8 cellular contexts compared by ENCODE assay signal in the genomic region with DNA sequence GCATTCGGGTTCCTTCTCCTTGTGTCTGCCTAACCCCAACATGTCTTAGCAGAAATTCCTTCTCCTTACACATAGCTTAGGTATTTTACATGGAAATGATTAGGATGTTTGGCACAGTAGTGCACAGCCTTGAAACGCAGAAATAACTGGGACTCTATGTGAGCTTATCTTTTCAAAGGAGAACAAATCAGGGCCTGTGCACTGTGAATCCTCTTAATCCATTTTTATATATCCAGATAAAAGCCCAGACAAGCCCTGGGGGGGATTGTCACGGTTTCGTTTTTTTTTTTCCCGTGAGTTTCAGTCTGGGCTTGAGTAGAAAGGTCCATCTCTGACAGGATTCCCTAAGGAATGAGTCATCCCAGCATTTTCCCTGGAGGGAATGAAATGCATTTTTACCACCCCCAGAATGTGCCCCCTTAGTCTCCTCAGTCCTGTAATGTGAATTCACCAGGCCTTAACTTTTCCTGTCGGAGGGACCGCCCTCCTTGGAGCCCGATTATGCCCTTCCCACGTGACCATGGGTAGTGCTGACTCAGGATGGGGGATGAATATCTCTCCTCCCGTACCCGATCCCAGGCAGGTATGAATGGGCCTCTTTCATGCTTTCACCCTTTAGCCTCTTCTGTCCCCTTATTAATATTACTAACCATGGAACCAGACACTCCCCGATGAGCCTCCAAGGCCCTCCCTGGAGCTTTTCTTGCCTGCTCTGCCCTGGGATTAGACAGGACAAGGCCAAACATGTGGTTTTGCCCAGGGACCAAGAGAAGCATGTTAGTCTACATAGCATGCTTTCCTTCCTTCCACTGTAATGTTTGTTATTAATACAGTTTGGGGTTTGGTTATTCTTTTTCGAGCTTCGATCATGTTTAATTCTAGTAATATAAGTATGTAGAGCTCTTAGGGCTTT. TPM values are rescaled to one million over a fixed set of nuclear protein-coding genes. Genes with fewer than 3 reads are reported as not detected.
DNase-seq lines count a peak whose midpoint lies in the region; ATAC-seq and TF ChIP-seq lines count a peak whose summit lies in the region.

No MANE protein-coding gene starts in this region.

- intact Hi-C loops in Calu3 (cut with micrococcal nuclease; ENCODE audit: unreplicated experiment) = loop anchor here (10.0 kb wide), 1 partner anchor 298 kb away; no protein-coding TSS in a partner anchor

- H3K4me1 Mint-ChIP-seq in Calu3 (ENCODE audit: low read depth, unreplicated experiment) (peaks cover 16% of the 10 kb centered on the region), progenitor cell of endocrine pancreas (ENCODE audit: low read depth) (peaks cover 11% of the 10 kb centered on the region)
- H3K4me1 Mint-ChIP-seq in activated CD4-positive, alpha-beta memory T cell treated with anti-CD3 and anti-CD28 coated beads, Interleukin-2, amount 10 ng/mL, durations not matched to agents 7 days and 5 days = no peaks in the 10 kb centered on the region

- BruUV-seq in Calu3 (replicated peaks; lab: Mats Ljungman, UMichigan) = no TSS peak

- H3K27ac Mint-ChIP-seq in Calu3 (ENCODE audit: unreplicated experiment) = peak overlapping the region; percentile 81
- peak overlapping the region; percentile 77 for H3K27ac Mint-ChIP-seq in progenitor cell of endocrine pancreas
- no peak overlapping the region for H3K27ac Mint-ChIP-seq in activated CD4-positive, alpha-beta memory T cell treated with anti-CD3 and anti-CD28 coated beads, Interleukin-2, amount 10 ng/mL, durations not matched to agents 7 days and 5 days

- CTCF ChIA-PET in Calu3 (lab: Charles Lee) = interaction anchor here (0.5 to 1.5 kb wide), 3 partner anchors 9 to 102 kb away, joined by 3 to 4 read pairs (median 3); no protein-coding TSS in a partner anchor
- CTCF ChIA-PET in activated CD4-positive, alpha-beta memory T cell treated with anti-CD3 and anti-CD28 coated beads, Interleukin-2, amount 10 ng/mL, durations not matched to agents 7 days and 5 days (lab: Charles Lee) = interaction anchor here (0.6 to 1.6 kb wide), 7 partner anchors 10 to 719 kb away, joined by 3 to 5 read pairs (median 3); partner anchors contain the start of gene RALGAPA2

- peak overlapping the region; percentile 37 for H3K4me3 Mint-ChIP-seq in Calu3 (ENCODE audit: low read depth, unreplicated experiment)
- H3K4me3 Mint-ChIP-seq in progenitor cell of endocrine pancreas (ENCODE audit: low read depth) = no peak overlapping the region
- H3K4me3 Mint-ChIP-seq in activated CD4-positive, alpha-beta memory T cell treated with anti-CD3 and anti-CD28 coated beads, Interleukin-2, amount 10 ng/mL, durations not matched to agents 7 days and 5 days = no peak overlapping the region

- POLR2A ChIA-PET in activated CD4-positive, alpha-beta memory T cell treated with anti-CD3 and anti-CD28 coated beads, Interleukin-2, amount 10 ng/mL, durations not matched to agents 7 days and 5 days (lab: Charles Lee) = no interaction called here

- H3K9me3 Mint-ChIP-seq in Calu3 (ENCODE audit: low read depth, unreplicated experiment) (no peaks in the 10 kb centered on the region), progenitor cell of endocrine pancreas (ENCODE audit: low read depth) (no peaks in the 10 kb centered on the region)
- H3K9me3 Mint-ChIP-seq in activated CD4-positive, alpha-beta memory T cell treated with anti-CD3 and anti-CD28 coated beads, Interleukin-2, amount 10 ng/mL, durations not matched to agents 7 days and 5 days = no peaks in the 10 kb centered on the region

- H3K27me3 Mint-ChIP-seq in Calu3 (ENCODE audit: unreplicated experiment) (no peaks in the 10 kb centered on the region), progenitor cell of endocrine pancreas (no peaks in the 10 kb centered on the region)
- H3K27me3 Mint-ChIP-seq in activated CD4-positive, alpha-beta memory T cell treated with anti-CD3 and anti-CD28 coated beads, Interleukin-2, amount 10 ng/mL, durations not matched to agents 7 days and 5 days = peaks cover 3% of the 10 kb centered on the region

- DNase-seq in Calu3 = peak; percentile 37
- peak; percentile 81 for DNase-seq in foreskin melanocyte
- no peak for DNase-seq in progenitor cell of endocrine pancreas (ENCODE audit: low spot score, unreplicated experiment)
- no peak for DNase-seq in activated CD4-positive, alpha-beta memory T cell treated with anti-CD3 and anti-CD28 coated beads, Interleukin-2, amount 10 ng/mL, durations not matched to agents 7 days and 5 days
- DNase-seq in NCI-H526 treated with DMSO at 0.1 percent for 48 hours (lab: John Stamatoyannopoulos, UW) = no peak

- ATAC-seq in SK-N-SH treated with all-trans-retinoic acid at 6 μM for 48 hours = peak; percentile 84
- no peak for ATAC-seq in GM21360 (IDR thresholded peaks at IDR 0.05; ENCODE audit: unreplicated experiment)
- no peak for ATAC-seq in GM18498 (IDR thresholded peaks at IDR 0.05; ENCODE audit: unreplicated experiment)

- TF ChIP-seq CTCF in Calu3 (IDR thresholded peaks at IDR 0.05; ENCODE audit: unreplicated experiment) (no peak), progenitor cell of endocrine pancreas (IDR thresholded peaks at IDR 0.05; ENCODE audit: unreplicated experiment) (no peak)

- H3K36me3 Mint-ChIP-seq in Calu3 (ENCODE audit: insufficient read depth, unreplicated experiment) (no peaks in the 10 kb centered on the region), progenitor cell of endocrine pancreas (ENCODE audit: insufficient read depth) (peaks cover 3% of the 10 kb centered on the region)
- H3K36me3 Mint-ChIP-seq in activated CD4-positive, alpha-beta memory T cell treated with anti-CD3 and anti-CD28 coated beads, Interleukin-2, amount 10 ng/mL, durations not matched to agents 7 days and 5 days (ENCODE audit: low read depth) = no peaks in the 10 kb centered on the region

TF ChIP-seq in SK-N-SH treated with all-trans-retinoic acid at 6 μM for 48 hours, 23 proteins besides CTCF, POLR2A, EP300 and RAD21:
- TF ChIP-seq BACH2 (CRISPR knock-in tag; IDR thresholded peaks at IDR 0.05; ENCODE audit: borderline replicate concordance) (no peak), ISL1 (CRISPR knock-in tag; IDR thresholded peaks at IDR 0.05) (peak; percentile 76)

RNA-seq across cellular contexts. Expression of gene NAA20, which starts 23.9 kb away (rescaled TPM):
- total RNA-seq in Calu3 (2022) (31.0 and 32.4 TPM in 2 replicates), progenitor cell of endocrine pancreas (38.1 and 40.8 TPM in 2 replicates)
- 10 to 100 TPM; 53.3 to 53.7 TPM for total RNA-seq in activated CD4-positive, alpha-beta memory T cell treated with anti-CD3 and anti-CD28 coated beads, Interleukin-2, amount 10 ng/mL, durations not matched to agents 7 days and 5 days

RNA-seq across cellular contexts. Expression of gene CRNKL1, which starts 59.0 kb away (rescaled TPM):
- total RNA-seq in Calu3 (2022) = 5.9 and 6.7 TPM in 2 replicates
- 30.0 and 31.5 TPM in 2 replicates for total RNA-seq in progenitor cell of endocrine pancreas
- total RNA-seq in activated CD4-positive, alpha-beta memory T cell treated with anti-CD3 and anti-CD28 coated beads, Interleukin-2, amount 10 ng/mL, durations not matched to agents 7 days and 5 days = 10 to 100 TPM; 20.4 to 21.8 TPM

RNA-seq across cellular contexts. Expression of gene CFAP61, which starts 59.1 kb away (rescaled TPM):
- total RNA-seq in Calu3 (2022) (not detected in 2 replicates), progenitor cell of endocrine pancreas (2.2 and 2.6 TPM in 2 replicates)
- total RNA-seq in activated CD4-positive, alpha-beta memory T cell treated with anti-CD3 and anti-CD28 coated beads, Interleukin-2, amount 10 ng/mL, durations not matched to agents 7 days and 5 days = not detected

Comparison
In these comparisons a context has a peak if more than half of its experiments do, and no peak if none do; other contexts are left out.
1. DNase-seq: peak in Calu3 (single experiment) and foreskin melanocyte (single experiment); none in progenitor cell of endocrine pancreas (single experiment), activated CD4-positive, alpha-beta memory T cell treated with anti-CD3 and anti-CD28 coated beads, Interleukin-2, amount 10 ng/mL, durations not matched to agents 7 days and 5 days (single experiment) and NCI-H526 treated with DMSO at 0.1 percent for 48 hours (single experiment).